Comparison of ENCODE assay signal across 11 cellular contexts in genomic region chr10:125375210-125375609, GRCh38.
DNase-seq lines count a peak whose midpoint lies in the region; ATAC-seq and TF ChIP-seq lines count a peak whose summit lies in the region.
"Had no signal": no experiment of that assay in that cellular context is flagged by ENCODE, and none has a peak within 500 bp of the region (broad histone marks: within the 10 kb centered on the region; RNA-seq: fewer than 3 reads in every experiment).

No MANE protein-coding gene starts in this region.

- H3K4me1 ChIP-seq in body of pancreas (no peaks in the 10 kb centered on the region), suprapubic skin (no peaks in the 10 kb centered on the region), BE2C (no peaks in the 10 kb centered on the region)

- WGBS in body of pancreas, 2 donors = 22 to 33% methylated on average over 3 of the region's 3 CpGs
- WGBS in suprapubic skin = 47% methylated on average over 3 of the region's 3 CpGs

- no peak overlapping the region for H3K4me3 ChIP-seq in body of pancreas
- no peak overlapping the region for H3K4me3 ChIP-seq in suprapubic skin
- H3K4me3 ChIP-seq in BE2C (ENCODE audit: low read depth, low read length) = no peak overlapping the region
- H3K4me3 ChIP-seq: cardiac muscle cell had no signal

- H3K9me3 ChIP-seq in body of pancreas (no peaks in the 10 kb centered on the region), suprapubic skin (peaks cover 9% of the 10 kb centered on the region), BE2C (no peaks in the 10 kb centered on the region)

- H3K27me3 ChIP-seq in body of pancreas = no peaks in the 10 kb centered on the region
- peaks cover 9% of the 10 kb centered on the region for H3K27me3 ChIP-seq in suprapubic skin
- H3K27me3 ChIP-seq in BE2C = no peaks in the 10 kb centered on the region
- H3K27me3 ChIP-seq: cardiac muscle cell had no signal

- H3K36me3 ChIP-seq in body of pancreas (replicated peaks in 1 of 2; ENCODE audit: insufficient read depth in 1 of 2, low read depth in 2 of 2) (no peaks in the 10 kb centered on the region), suprapubic skin (no peaks in the 10 kb centered on the region), BE2C (no peaks in the 10 kb centered on the region; the same call in 1 of the 2 replicates)
- H3K36me3 ChIP-seq: cardiac muscle cell had no signal

- TF ChIP-seq POLR2A in body of pancreas (IDR thresholded peaks at IDR 0.05) (no peak), suprapubic skin (IDR thresholded peaks at IDR 0.05) (no peak)

- DNase-seq in EL (peak; percentile 14), LHCN-M2 (ENCODE audit: low read depth) (peak; percentile 30), body of pancreas (peak in 3 of 4 donors; percentile 17 to 30 (median 22)), left kidney (ENCODE audit: low read depth, low spot score) (peak; percentile 32), suprapubic skin (ENCODE audit: low spot score in 2 of 2) (no peak), NCI-H2107 treated with DMSO at 0.1 percent for 48 hours (lab: John Stamatoyannopoulos, UW; ENCODE audit: unreplicated experiment) (no peak), BE2C (no peak)
- DNase-seq: activated CD4-positive, alpha-beta T cell treated with anti-CD3 and anti-CD28 coated beads for 36 hours; stimulated activated naive B cell treated with anti-CD40 and anti-IgM and Interleukin-4, amounts not matched to agents 10 μg/mL and 1 μg/mL and 100 μg/mL, for 72 hours had no signal

- TF ChIP-seq CTCF in body of pancreas (IDR thresholded peaks at IDR 0.05) (peak in 3 of 7 experiments; percentile 27 to 46 (median 30)), suprapubic skin (IDR thresholded peaks at IDR 0.05) (no peak), BE2C (IDR thresholded peaks at IDR 0.05; ENCODE audit: low read depth, low read length) (no peak)

- ATAC-seq in body of pancreas (no peak), HG03565 (IDR thresholded peaks at IDR 0.05; ENCODE audit: unreplicated experiment) (no peak)
- ATAC-seq: activated CD4-positive, alpha-beta T cell treated with anti-CD3 and anti-CD28 coated beads for 36 hours; stimulated activated naive B cell treated with anti-CD40 and anti-IgM and Interleukin-4, amounts not matched to agents 10 μg/mL and 1 μg/mL and 100 μg/mL, for 72 hours had no signal

- TF ChIP-seq EP300 in suprapubic skin (IDR thresholded peaks at IDR 0.05) = no peak

- no peak overlapping the region for H3K27ac ChIP-seq in body of pancreas
- H3K27ac ChIP-seq in suprapubic skin = no peak overlapping the region
- H3K27ac ChIP-seq: cardiac muscle cell had no signal

- intact Hi-C loops in body of pancreas (cut with DNase I) = no loop called here

Comparison
In these comparisons a context has a peak if more than half of its experiments do, and no peak if none do; other contexts are left out.
1. DNase-seq: peak in EL (single experiment), LHCN-M2 (single experiment), body of pancreas (3 of 4) and left kidney (single experiment); none in suprapubic skin (0 of 2), NCI-H2107 treated with DMSO at 0.1 percent for 48 hours (single experiment) and BE2C (single experiment).